8 cellular contexts compared by ENCODE assay signal in genomic region chr19:16829822-16830289, GRCh38. TPM values are rescaled to one million over a fixed set of nuclear protein-coding genes. Genes with fewer than 3 reads are reported as not detected.
DNase-seq lines count a peak whose midpoint lies in the region; ATAC-seq and TF ChIP-seq lines count a peak whose summit lies in the region.

No MANE protein-coding gene starts in this region.

- H3K4me1 Mint-ChIP-seq in CD8-positive, alpha-beta memory T cell: peaks cover 31 to 49% (median 37%) of the 10 kb centered on the region in 3 donors

- H3K9me3 ChIP-seq in CD8-positive, alpha-beta memory T cell (ENCODE audit: low read length): no peaks in the 10 kb centered on the region
- H3K9me3 ChIP-seq in OCI-LY3 (ENCODE audit: insufficient read depth, low read length) (no peaks in the 10 kb centered on the region), osteoblast (ENCODE audit: low read depth, low read length) (no peaks in the 10 kb centered on the region)

- H3K4me2 ChIP-seq in OCI-LY3 (ENCODE audit: low read length): peak overlapping the region; percentile 99
- H3K4me2 ChIP-seq in osteoblast (ENCODE audit: insufficient read depth, low read length): peak overlapping the region; percentile 95

- peak overlapping the region; percentile 91 for H3K9ac ChIP-seq in OCI-LY3 (ENCODE audit: low read length)

- peaks cover 17% of the 10 kb centered on the region for H3K4me1 ChIP-seq in CD8-positive, alpha-beta memory T cell (ENCODE audit: insufficient read depth, low read length)
- H3K4me1 ChIP-seq in OCI-LY3 (ENCODE audit: low read length): peaks cover 18% of the 10 kb centered on the region
- peaks cover 28% of the 10 kb centered on the region for H3K4me1 ChIP-seq in osteoblast (ENCODE audit: insufficient read depth, low read length)

- peak overlapping the region; percentile 69 for H3K4me3 ChIP-seq in CD8-positive, alpha-beta memory T cell (ENCODE audit: low read length)
- H3K4me3 ChIP-seq in OCI-LY3 (ENCODE audit: low read length) (peak overlapping the region; percentile 94), epithelial cell of proximal tubule (ENCODE audit: low read depth, low read length) (peak overlapping the region; percentile 96), osteoblast (ENCODE audit: insufficient read depth, low read length) (peak overlapping the region; percentile 95)

- H3K27ac ChIP-seq in CD8-positive, alpha-beta memory T cell (ENCODE audit: low read depth, low read length): peak overlapping the region; percentile 81
- H3K27ac ChIP-seq in OCI-LY3 (ENCODE audit: low read length): 0 out of 2 replicates have a peak overlapping the region, but pooled peaks have one; percentile 5
- H3K27ac ChIP-seq in osteoblast (ENCODE audit: low read depth, low read length): peak overlapping the region; percentile 61

- peaks cover 5 to 43% (median 7%) of the 10 kb centered on the region in 3 donors for H3K36me3 Mint-ChIP-seq in CD8-positive, alpha-beta memory T cell

- H3K36me3 ChIP-seq in CD8-positive, alpha-beta memory T cell (ENCODE audit: insufficient read depth, low read length): peaks cover 18% of the 10 kb centered on the region
- peaks cover 30% of the 10 kb centered on the region for H3K36me3 ChIP-seq in OCI-LY3 (replicated peaks; ENCODE audit: low read depth, low read length)
- H3K36me3 ChIP-seq in osteoblast (ENCODE audit: insufficient read depth, low read length): peaks cover 25% of the 10 kb centered on the region

- peaks cover 7 to 21% of the 10 kb centered on the region in 2 donors for H3K27me3 Mint-ChIP-seq in CD8-positive, alpha-beta memory T cell

- H4K20me1 ChIP-seq in OCI-LY3 (ENCODE audit: insufficient read depth, low read length) (no peaks in the 10 kb centered on the region), osteoblast (ENCODE audit: insufficient read depth, low read length) (peaks cover 17% of the 10 kb centered on the region)

- H3K79me2 ChIP-seq in OCI-LY3 (ENCODE audit: low read length) (peaks cover 16% of the 10 kb centered on the region), osteoblast (ENCODE audit: insufficient read depth, low read length) (peaks cover 21% of the 10 kb centered on the region)

- POLR2A ChIA-PET in CD8-positive, alpha-beta memory T cell (lab: Charles Lee): no interaction called here

- CTCF ChIA-PET in CD8-positive, alpha-beta memory T cell (lab: Charles Lee): no interaction called here

- DNase-seq in CD8-positive, alpha-beta memory T cell: peak in 1 of 5 donors; percentile 7
- DNase-seq in epithelial cell of proximal tubule (ENCODE audit: low read depth) (no peak), osteoblast (ENCODE audit: insufficient read length, low spot score, missing footprints) (peak; percentile 62), KG1 (lab: John Stamatoyannopoulos, UW) (no peak), SK-N-DZ (ENCODE audit: low spot score) (no peak), mucosa of gallbladder (ENCODE audit: low spot score) (no peak)

- ATAC-seq in HG03442 (IDR thresholded peaks at IDR 0.05; ENCODE audit: unreplicated experiment): no peak

- H2AFZ ChIP-seq in OCI-LY3 (ENCODE audit: low read depth, low read length): peak overlapping the region; percentile 12; the same call in 1 of the 2 replicates
- peak overlapping the region; percentile 74 for H2AFZ ChIP-seq in osteoblast (ENCODE audit: low read length)

- H3K27me3 ChIP-seq in CD8-positive, alpha-beta memory T cell (ENCODE audit: insufficient read depth, low read length, poor library complexity, severe bottlenecking): no peaks in the 10 kb centered on the region
- peaks cover 16% of the 10 kb centered on the region for H3K27me3 ChIP-seq in OCI-LY3 (ENCODE audit: low read depth, low read length)
- H3K27me3 ChIP-seq in osteoblast (ENCODE audit: insufficient read depth, low read length): no peaks in the 10 kb centered on the region

- peak overlapping the region; percentile 68 to 95 (median 88) for H3K27ac Mint-ChIP-seq in CD8-positive, alpha-beta memory T cell

- TF ChIP-seq CTCF in OCI-LY3 (IDR thresholded peaks at IDR 0.05; ENCODE audit: low read depth, low read length) (no peak), epithelial cell of proximal tubule (conservative IDR thresholded peaks at IDR 0.05; ENCODE audit: low read depth, low read length) (no peak), osteoblast (IDR thresholded peaks at IDR 0.05; ENCODE audit: extremely low read depth, low read depth, low read length) (no peak)

- H3K4me3 Mint-ChIP-seq in CD8-positive, alpha-beta memory T cell: peak overlapping the region; percentile 81 to 93 (median 85)

- H3K9me3 Mint-ChIP-seq in CD8-positive, alpha-beta memory T cell: peaks cover 0 to 2% (median 0%) of the 10 kb centered on the region in 5 donors

RNA-seq across cellular contexts. Expression of gene SIN3B, which starts 0.7 kb away (rescaled TPM):
- 10 to 100 TPM; 32.9 to 34.8 TPM for total RNA-seq in CD8-positive, alpha-beta memory T cell
- 5.0 TPM for polyA plus RNA-seq in CD8-positive, alpha-beta memory T cell
- total RNA-seq in epithelial cell of proximal tubule (20.4 and 24.8 TPM in 2 replicates), osteoblast (24.2 and 29.8 TPM in 2 replicates), mucosa of gallbladder (46.0 TPM)
- polyA plus RNA-seq in SK-N-DZ (2014; cell fraction: cytosol; rRNA removed): 17.0 and 18.3 TPM in 2 replicates
- polyA plus RNA-seq in SK-N-DZ (2014; cell fraction: nucleus; rRNA removed): 39.3 and 106 TPM in 2 replicates

RNA-seq across cellular contexts. Expression of gene F2RL3, which starts 58.9 kb away (rescaled TPM):
- total RNA-seq in CD8-positive, alpha-beta memory T cell: not detected
- not detected for polyA plus RNA-seq in CD8-positive, alpha-beta memory T cell
- total RNA-seq in epithelial cell of proximal tubule (not detected in 2 replicates), osteoblast (under 0.01 TPM in 2 replicates), mucosa of gallbladder (2.9 TPM)
- polyA plus RNA-seq in SK-N-DZ (2014; cell fraction: cytosol; rRNA removed): not detected in 2 replicates
- not detected in 2 replicates for polyA plus RNA-seq in SK-N-DZ (2014; cell fraction: nucleus; rRNA removed)

Comparison
In these comparisons a context has a peak if more than half of its experiments do, and no peak if none do; other contexts are left out.
1. H3K27ac ChIP-seq: peak in every context shown above with its lines; median percentile 81 in CD8-positive, alpha-beta memory T cell; 61 in osteoblast; 5 in OCI-LY3.